Comparison of ENCODE assay signal across 1 cellular context in genomic region chr7:45919231-45919825, GRCh38.
TF ChIP-seq lines count a peak whose summit lies in the region.

No MANE protein-coding gene starts in this region.

TF ChIP-seq in HepG2, 621 proteins besides CTCF, POLR2A, EP300 and RAD21:
- TF ChIP-seq PRMT3 (CRISPR knock-in tag; IDR thresholded peaks at IDR 0.05; ENCODE audit: borderline replicate concordance, low read depth) (no peak), KLF16 (CRISPR knock-in tag; IDR thresholded peaks at IDR 0.05) (no peak), PLSCR1 (CRISPR knock-in tag; IDR thresholded peaks at IDR 0.05; ENCODE audit: borderline replicate concordance) (no peak), CBX5 (CRISPR knock-in tag; IDR thresholded peaks at IDR 0.05; ENCODE audit: borderline replicate concordance) (no peak), NAIF1 (CRISPR knock-in tag; IDR thresholded peaks at IDR 0.05; ENCODE audit: borderline replicate concordance) (no peak), SMAD1 (CRISPR knock-in tag; IDR thresholded peaks at IDR 0.05; ENCODE audit: borderline replicate concordance, low read depth) (no peak), ZBTB38 (CRISPR knock-in tag; IDR thresholded peaks at IDR 0.05) (no peak)
- TF ChIP-seq, protein P1, sequence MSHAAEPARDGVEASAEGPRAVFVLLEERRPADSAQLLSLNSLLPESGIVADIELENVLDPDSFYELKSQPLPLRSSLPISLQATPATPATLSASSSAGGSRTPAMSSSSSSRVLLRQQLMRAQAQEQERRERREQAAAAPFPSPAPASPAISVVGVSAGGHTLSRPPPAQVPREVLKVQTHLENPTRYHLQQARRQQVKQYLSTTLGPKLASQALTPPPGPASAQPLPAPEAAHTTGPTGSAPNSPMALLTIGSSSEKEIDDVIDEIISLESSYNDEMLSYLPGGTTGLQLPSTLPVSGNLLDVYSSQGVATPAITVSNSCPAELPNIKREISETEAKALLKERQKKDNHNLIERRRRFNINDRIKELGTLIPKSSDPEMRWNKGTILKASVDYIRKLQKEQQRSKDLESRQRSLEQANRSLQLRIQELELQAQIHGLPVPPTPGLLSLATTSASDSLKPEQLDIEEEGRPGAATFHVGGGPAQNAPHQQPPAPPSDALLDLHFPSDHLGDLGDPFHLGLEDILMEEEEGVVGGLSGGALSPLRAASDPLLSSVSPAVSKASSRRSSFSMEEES (CRISPR knock-in tag; IDR thresholded peaks at IDR 0.05) = no peak
- TF ChIP-seq, protein P2, sequence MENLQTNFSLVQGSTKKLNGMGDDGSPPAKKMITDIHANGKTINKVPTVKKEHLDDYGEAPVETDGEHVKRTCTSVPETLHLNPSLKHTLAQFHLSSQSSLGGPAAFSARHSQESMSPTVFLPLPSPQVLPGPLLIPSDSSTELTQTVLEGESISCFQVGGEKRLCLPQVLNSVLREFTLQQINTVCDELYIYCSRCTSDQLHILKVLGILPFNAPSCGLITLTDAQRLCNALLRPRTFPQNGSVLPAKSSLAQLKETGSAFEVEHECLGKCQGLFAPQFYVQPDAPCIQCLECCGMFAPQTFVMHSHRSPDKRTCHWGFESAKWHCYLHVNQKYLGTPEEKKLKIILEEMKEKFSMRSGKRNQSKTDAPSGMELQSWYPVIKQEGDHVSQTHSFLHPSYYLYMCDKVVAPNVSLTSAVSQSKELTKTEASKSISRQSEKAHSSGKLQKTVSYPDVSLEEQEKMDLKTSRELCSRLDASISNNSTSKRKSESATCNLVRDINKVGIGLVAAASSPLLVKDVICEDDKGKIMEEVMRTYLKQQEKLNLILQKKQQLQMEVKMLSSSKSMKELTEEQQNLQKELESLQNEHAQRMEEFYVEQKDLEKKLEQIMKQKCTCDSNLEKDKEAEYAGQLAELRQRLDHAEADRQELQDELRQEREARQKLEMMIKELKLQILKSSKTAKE (CRISPR knock-in tag; IDR thresholded peaks at IDR 0.05; ENCODE audit: borderline replicate concordance) = no peak
